ENCODE assay signal across 1 cellular context in genomic region chr3:139523166-139523565, GRCh38.
TF ChIP-seq lines count a peak whose summit lies in the region.

No MANE protein-coding gene starts in this region.

TF ChIP-seq in H1, 55 proteins besides CTCF, POLR2A, EP300 and RAD21:
- TF ChIP-seq, protein P1, sequence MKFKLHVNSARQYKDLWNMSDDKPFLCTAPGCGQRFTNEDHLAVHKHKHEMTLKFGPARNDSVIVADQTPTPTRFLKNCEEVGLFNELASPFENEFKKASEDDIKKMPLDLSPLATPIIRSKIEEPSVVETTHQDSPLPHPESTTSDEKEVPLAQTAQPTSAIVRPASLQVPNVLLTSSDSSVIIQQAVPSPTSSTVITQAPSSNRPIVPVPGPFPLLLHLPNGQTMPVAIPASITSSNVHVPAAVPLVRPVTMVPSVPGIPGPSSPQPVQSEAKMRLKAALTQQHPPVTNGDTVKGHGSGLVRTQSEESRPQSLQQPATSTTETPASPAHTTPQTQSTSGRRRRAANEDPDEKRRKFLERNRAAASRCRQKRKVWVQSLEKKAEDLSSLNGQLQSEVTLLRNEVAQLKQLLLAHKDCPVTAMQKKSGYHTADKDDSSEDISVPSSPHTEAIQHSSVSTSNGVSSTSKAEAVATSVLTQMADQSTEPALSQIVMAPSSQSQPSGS (IDR thresholded peaks at IDR 0.05; ENCODE audit: low read length) = no peak
- TF ChIP-seq RFX5 (IDR thresholded peaks at IDR 0.05; ENCODE audit: borderline replicate concordance, low read depth, low read length) (no peak), SP1 (IDR thresholded peaks at IDR 0.05; ENCODE audit: low read depth, low read length) (no peak), CTBP2 (IDR thresholded peaks at IDR 0.05; ENCODE audit: borderline replicate concordance, insufficient read depth, insufficient read length, low read length) (no peak), FOSL1 (IDR thresholded peaks at IDR 0.05; ENCODE audit: insufficient read depth, low read depth, low read length) (no peak), POLR2AphosphoS5 (IDR thresholded peaks at IDR 0.05; ENCODE audit: low read depth, low read length) (no peak), CHD7 (IDR thresholded peaks at IDR 0.05; ENCODE audit: insufficient replicate concordance, low read length) (no peak), JUND (IDR thresholded peaks at IDR 0.05; ENCODE audit: low read length) (no peak), KDM4A (IDR thresholded peaks at IDR 0.05; ENCODE audit: low read depth, low read length, severe bottlenecking) (no peak), MAFK (IDR thresholded peaks at IDR 0.05; ENCODE audit: low read depth, low read length) (no peak), YY1 (IDR thresholded peaks at IDR 0.05; ENCODE audit: low read depth, low read length) (no peak), BCL11A (IDR thresholded peaks at IDR 0.05; ENCODE audit: low read depth in 2 of 2, low read length in 2 of 2) (no peak), TBP (IDR thresholded peaks at IDR 0.05; ENCODE audit: low read depth, low read length) (no peak), RNF2 (IDR thresholded peaks at IDR 0.05; ENCODE audit: borderline replicate concordance, low read depth, low read length, missing control alignments, poor library complexity, severe bottlenecking) (no peak), PHF8 (conservative IDR thresholded peaks at IDR 0.05; ENCODE audit: low read depth, low read length) (no peak), SRF (IDR thresholded peaks at IDR 0.05; ENCODE audit: low read depth, low read length) (no peak)
- TF ChIP-seq, protein P2, sequence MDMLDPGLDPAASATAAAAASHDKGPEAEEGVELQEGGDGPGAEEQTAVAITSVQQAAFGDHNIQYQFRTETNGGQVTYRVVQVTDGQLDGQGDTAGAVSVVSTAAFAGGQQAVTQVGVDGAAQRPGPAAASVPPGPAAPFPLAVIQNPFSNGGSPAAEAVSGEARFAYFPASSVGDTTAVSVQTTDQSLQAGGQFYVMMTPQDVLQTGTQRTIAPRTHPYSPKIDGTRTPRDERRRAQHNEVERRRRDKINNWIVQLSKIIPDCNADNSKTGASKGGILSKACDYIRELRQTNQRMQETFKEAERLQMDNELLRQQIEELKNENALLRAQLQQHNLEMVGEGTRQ (IDR thresholded peaks at IDR 0.05; ENCODE audit: low read length) = no peak
